8 cellular contexts compared by ENCODE assay signal in the genomic region with DNA sequence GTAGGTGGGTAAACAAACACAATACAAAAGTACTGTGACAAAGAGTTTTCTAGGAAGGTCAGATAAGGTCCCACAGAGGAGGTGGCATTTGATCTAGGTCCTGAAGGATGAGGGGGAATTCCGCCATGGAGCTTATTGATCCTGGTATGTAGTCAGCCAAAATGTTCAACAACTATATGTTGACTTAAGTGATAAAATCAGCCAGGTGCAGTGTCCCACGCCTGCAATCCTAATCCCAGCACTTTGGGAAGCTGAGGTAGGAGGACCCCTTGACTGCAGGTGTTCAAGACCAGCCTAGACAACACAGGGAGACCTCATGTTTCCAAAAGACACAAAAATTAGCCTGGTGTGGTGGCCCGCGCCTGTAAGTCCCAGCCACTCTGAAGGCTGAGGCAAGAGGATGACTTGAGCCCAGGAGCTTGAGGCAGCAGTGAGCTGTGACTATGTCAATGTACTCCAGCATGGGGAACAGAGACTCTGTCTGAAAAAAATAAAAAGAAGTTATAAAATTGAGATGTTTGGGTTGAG. TPM values are rescaled to one million over a fixed set of nuclear protein-coding genes. Genes with fewer than 3 reads are reported as not detected.
DNase-seq lines count a peak whose midpoint lies in the region; ATAC-seq and TF ChIP-seq lines count a peak whose summit lies in the region.

No MANE protein-coding gene starts in this region.

- TF ChIP-seq CTCF in right lobe of liver (IDR thresholded peaks at IDR 0.05) (no peak), nephron progenitor cell (IDR thresholded peaks at IDR 0.05) (no peak), esophagus squamous epithelium (IDR thresholded peaks at IDR 0.05) (no peak)

- peaks cover 24% of the 10 kb centered on the region for H3K4me1 Mint-ChIP-seq in nephron progenitor cell

- ATAC-seq in GM18861 (IDR thresholded peaks at IDR 0.05; ENCODE audit: unreplicated experiment) (peak; percentile 12), GM21717 (IDR thresholded peaks at IDR 0.05; ENCODE audit: unreplicated experiment) (peak; percentile 17), HG03520 (IDR thresholded peaks at IDR 0.05; ENCODE audit: unreplicated experiment) (peak; percentile 24), right lobe of liver (peak; percentile 47 to 70 (median 62))

- H3K4me1 ChIP-seq in right lobe of liver (peaks cover 0 to 31% (median 18%) of the 10 kb centered on the region in 4 donors), esophagus squamous epithelium (peaks cover 0 to 23% (median 4%) of the 10 kb centered on the region in 3 donors)

- intact Hi-C loops in right lobe of liver (cut with DNase I) (loop anchor here in 1 of 2 donors (10.0 kb wide), 1 partner anchor 49 kb away; a partner anchor contains a TSS), esophagus squamous epithelium (cut with DNase I) (no loop called here)

- no peak overlapping the region for H3K27ac Mint-ChIP-seq in nephron progenitor cell

- 26% methylated on average over 4 of the region's 4 CpGs for WGBS in right lobe of liver (ENCODE audit: insufficient coverage, low coverage, low lambda C conversion rate, missing lambda C conversion rate)
- WGBS in esophagus squamous epithelium, 2 donors, result 55 to 70% methylated on average over 2 to 4 of the region's 4 CpGs

- no peak overlapping the region for H3K4me3 Mint-ChIP-seq in nephron progenitor cell

- H3K36me3 ChIP-seq in right lobe of liver (no peaks in the 10 kb centered on the region), esophagus squamous epithelium (no peaks in the 10 kb centered on the region)

- H3K27ac ChIP-seq in right lobe of liver, result peak overlapping the region; percentile 41 to 79 (median 66)
- no peak overlapping the region for H3K27ac ChIP-seq in esophagus squamous epithelium

- H3K9me3 ChIP-seq in right lobe of liver (no peaks in the 10 kb centered on the region), esophagus squamous epithelium (no peaks in the 10 kb centered on the region)

- TF ChIP-seq POLR2A in right lobe of liver (IDR thresholded peaks at IDR 0.05), result no peak
- TF ChIP-seq POLR2A in esophagus squamous epithelium (IDR thresholded peaks at IDR 0.05), result no peak

- no peaks in the 10 kb centered on the region for H3K9me3 Mint-ChIP-seq in nephron progenitor cell

- no peak for DNase-seq in right lobe of liver
- no peak for DNase-seq in activated effector memory CD4-positive, alpha-beta T cell treated with anti-CD3 and anti-CD28 coated beads, Interleukin-2, amount 50 U/mL, for 16 hours
- no peak for DNase-seq in nephron progenitor cell
- no peak for DNase-seq in SK-N-DZ (ENCODE audit: low spot score)
- no peak for DNase-seq in esophagus squamous epithelium (lab: John Stamatoyannopoulos, UW)

- H3K4me3 ChIP-seq in right lobe of liver (no peak overlapping the region), esophagus squamous epithelium (peak overlapping the region in 1 of 4 donors; percentile 24)

- H3K27me3 ChIP-seq in right lobe of liver, result no peaks in the 10 kb centered on the region
- no peaks in the 10 kb centered on the region for H3K27me3 ChIP-seq in esophagus squamous epithelium

- peaks cover 8% of the 10 kb centered on the region for H3K27me3 Mint-ChIP-seq in nephron progenitor cell (ENCODE audit: low read depth, poor library complexity)

- H3K36me3 Mint-ChIP-seq in nephron progenitor cell (ENCODE audit: low read depth), result no peaks in the 10 kb centered on the region

RNA-seq across cellular contexts. Expression of a gene that starts 46.4 kb away (rescaled TPM):
- total RNA-seq in right lobe of liver (1,000 to 10,000 TPM in 2 of 6 experiments, 100 to 1,000 TPM in 4; 151 to 2,070 (median 532) TPM), esophagus squamous epithelium (10 to 100 TPM; 11.3 to 68.0 (median 31.9) TPM)
- 0.31 and 2.4 TPM in 2 replicates for polyA plus RNA-seq in SK-N-DZ (2014; cell fraction: cytosol; rRNA removed)
- 0.55 and 0.76 TPM in 2 replicates for polyA plus RNA-seq in SK-N-DZ (2014; cell fraction: nucleus; rRNA removed)

RNA-seq across cellular contexts. Expression of a gene that starts 56.8 kb away (rescaled TPM):
- total RNA-seq in right lobe of liver (10 to 100 TPM; 18.3 to 35.1 (median 21.9) TPM), esophagus squamous epithelium (10 to 100 TPM; 32.7 to 65.8 (median 50.7) TPM)
- polyA plus RNA-seq in SK-N-DZ (2014; cell fraction: cytosol; rRNA removed), result 15.4 and 19.6 TPM in 2 replicates
- polyA plus RNA-seq in SK-N-DZ (2014; cell fraction: nucleus; rRNA removed), result 16.6 and 24.5 TPM in 2 replicates

Comparison
In these comparisons a context has a peak if more than half of its experiments do, and no peak if none do; other contexts are left out.
1. ATAC-seq: peak in every context shown above with its lines; median percentile 62 in right lobe of liver; 24 in HG03520; 17 in GM21717; 12 in GM18861.
2. H3K27ac ChIP-seq: peak in right lobe of liver (3 of 3); none in esophagus squamous epithelium (0 of 4).